Comparison of ENCODE assay signal across 17 cellular contexts in genomic region chr5:103896593-103896992, GRCh38.
DNase-seq lines count a peak whose midpoint lies in the region; ATAC-seq and TF ChIP-seq lines count a peak whose summit lies in the region.
"Had no signal": no experiment of that assay in that cellular context is flagged by ENCODE, and none has a peak within 500 bp of the region (broad histone marks: within the 10 kb centered on the region; RNA-seq: fewer than 3 reads in every experiment).

No MANE protein-coding gene starts in this region.

- H3K27ac ChIP-seq in sigmoid colon: no peak overlapping the region
- H3K27ac ChIP-seq: BLaER1 treated with 17β-estradiol and CSF1 and Interleukin-3, amounts not matched to agents 10 nM and 100 nM; GM23248 had no signal

- DNase-seq in COR-L47 (lab: John Stamatoyannopoulos, UW) (peak; percentile 64), NCI-H1417 (lab: John Stamatoyannopoulos, UW) (peak in 2 of 3 experiments; percentile 56 to 88), NCI-H2227 treated with DMSO at 0.1 percent for 48 hours (lab: John Stamatoyannopoulos, UW) (peak; percentile 35), RPMI8226 (peak; percentile 6), mucosa of gallbladder (ENCODE audit: low spot score) (no peak), sigmoid colon (no peak)
- DNase-seq: ACHN; Calu3; CD4-positive, CD25-positive, alpha-beta regulatory T cell; DMS 273 treated with DMSO at 0.1 percent for 48 hours; DMS79; GM23248; IMR-90 had no signal

- TF ChIP-seq POLR2A in sigmoid colon (IDR thresholded peaks at IDR 0.05): no peak

- no peaks in the 10 kb centered on the region for H3K27me3 ChIP-seq in sigmoid colon
- H3K27me3 ChIP-seq: BLaER1 treated with 17β-estradiol and CSF1 and Interleukin-3, amounts not matched to agents 10 nM and 100 nM had no signal

- intact Hi-C loops in sigmoid colon (cut with DNase I): no loop called here

- H3K36me3 ChIP-seq in sigmoid colon: no peaks in the 10 kb centered on the region
- H3K36me3 ChIP-seq: BLaER1 treated with 17β-estradiol and CSF1 and Interleukin-3, amounts not matched to agents 10 nM and 100 nM had no signal

- H3K4me3 ChIP-seq in sigmoid colon: no peak overlapping the region
- H3K4me3 ChIP-seq: BLaER1 treated with 17β-estradiol and CSF1 and Interleukin-3, amounts not matched to agents 10 nM and 100 nM; GM12878; GM23248 had no signal

- no peak for TF ChIP-seq EP300 in sigmoid colon (IDR thresholded peaks at IDR 0.05)

- no peak for TF ChIP-seq CTCF in sigmoid colon (IDR thresholded peaks at IDR 0.05)

- H3K4me1 ChIP-seq in sigmoid colon: no peaks in the 10 kb centered on the region
- H3K4me1 ChIP-seq: BLaER1 treated with 17β-estradiol and CSF1 and Interleukin-3, amounts not matched to agents 10 nM and 100 nM had no signal

- no peaks in the 10 kb centered on the region for H3K9me3 ChIP-seq in sigmoid colon

- ATAC-seq in HG03442 (IDR thresholded peaks at IDR 0.05; ENCODE audit: unreplicated experiment): no peak
- ATAC-seq: GM12878, HCT116 had no signal

- WGBS in sigmoid colon, 2 donors: 66 to 86% methylated on average over 3 of the region's 3 CpGs

Comparison
In these comparisons a context has a peak if more than half of its experiments do, and no peak if none do; other contexts are left out.
1. DNase-seq: peak in COR-L47 (single experiment), NCI-H1417 (2 of 3), NCI-H2227 treated with DMSO at 0.1 percent for 48 hours (single experiment) and RPMI8226 (single experiment); none in mucosa of gallbladder (single experiment) and sigmoid colon (single experiment).